In genomic region chr17:7436556-7437368, GRCh38 we compare ENCODE assay signal across 8 cellular contexts. TPM values are rescaled to one million over a fixed set of nuclear protein-coding genes. Genes with fewer than 3 reads are reported as not detected.
DNase-seq lines count a peak whose midpoint lies in the region; ATAC-seq, FAIRE-seq and TF ChIP-seq lines count a peak whose summit lies in the region.

No MANE protein-coding gene starts in this region.

- H2AFZ ChIP-seq in astrocyte (ENCODE audit: low read depth, low read length) = peak overlapping the region; percentile 75
- peak overlapping the region; percentile 46 for H2AFZ ChIP-seq in hepatocyte

- peaks cover 3% of the 10 kb centered on the region for H3K36me3 Mint-ChIP-seq in astrocyte (ENCODE audit: low read depth, unreplicated experiment)

- TF ChIP-seq CTCF in astrocyte (IDR thresholded peaks at IDR 0.05; ENCODE audit: insufficient read depth, low read depth, low read length) (peak; percentile 39), hepatocyte (IDR thresholded peaks at IDR 0.05; ENCODE audit: poor library complexity) (peak; percentile 76), uterus (IDR thresholded peaks at IDR 0.05) (peak; percentile 59 to 97 (median 92))

- H3K27ac Mint-ChIP-seq in astrocyte (ENCODE audit: unreplicated experiment) = peak overlapping the region; percentile 58

- H3K9me3 Mint-ChIP-seq in astrocyte (ENCODE audit: unreplicated experiment) = no peaks in the 10 kb centered on the region

- H3K9ac ChIP-seq in astrocyte (ENCODE audit: low read length) (no peak overlapping the region), rectal smooth muscle tissue (ENCODE audit: low read length) (no peak overlapping the region)

- H3K4me1 Mint-ChIP-seq in astrocyte (ENCODE audit: low read depth, unreplicated experiment) = peaks cover 13% of the 10 kb centered on the region

- intact Hi-C loops in uterus (cut with DNase I; ENCODE audit: low total_unique reads) = loop anchor here (10.0 kb wide), 1 partner anchor 48 kb away; the partner anchor contains the start of genes POLR2A and SLC35G6

- FAIRE-seq in GM12891 (lab: Jason Lieb, UNC) (no peak), astrocyte (lab: Jason Lieb, UNC) (no peak)

- peak overlapping the region; percentile 84 for H3K4me2 ChIP-seq in astrocyte (ENCODE audit: low read length)
- H3K4me2 ChIP-seq in hepatocyte = peak overlapping the region; percentile 99

- H3K27ac ChIP-seq in astrocyte (ENCODE audit: low read depth, low read length) (no peak overlapping the region), hepatocyte (peak overlapping the region; percentile 65), rectal smooth muscle tissue (ENCODE audit: low read depth, low read length) (no peak overlapping the region), uterus (peak overlapping the region; percentile 28 to 64)

- 6% methylated on average over 89 of the region's 92 CpGs for WGBS in hepatocyte (ENCODE audit: low lambda C conversion rate, missing lambda C conversion rate)

- no peak for ATAC-seq in GM18505 (IDR thresholded peaks at IDR 0.05; ENCODE audit: unreplicated experiment)

- no peaks in the 10 kb centered on the region for H3K9me2 ChIP-seq in hepatocyte (replicated peaks; ENCODE audit: insufficient read depth)

- DNase-seq in GM12891 (ENCODE audit: insufficient read length, low spot score) (peak; percentile 58), NCI-H1048 (lab: John Stamatoyannopoulos, UW) (peak; percentile 66), T-helper 9 cell (peak; percentile 66), astrocyte (ENCODE audit: low read depth) (peak; percentile 55), hepatocyte (ENCODE audit: low spot score) (peak; percentile 95), uterus (peak; percentile 57 to 75)

- no peak overlapping the region for H3K4me3 ChIP-seq in astrocyte (ENCODE audit: insufficient read depth, low read depth, low read length)
- peak overlapping the region; percentile 8 for H3K4me3 ChIP-seq in hepatocyte
- peak overlapping the region; percentile 67 for H3K4me3 ChIP-seq in rectal smooth muscle tissue (ENCODE audit: low read length)
- H3K4me3 ChIP-seq in uterus = peak overlapping the region; percentile 16 to 26

- TF ChIP-seq POLR2A in GM12891 (IDR thresholded peaks at IDR 0.05; ENCODE audit: low read depth, low read length) = no peak
- TF ChIP-seq POLR2A in uterus (IDR thresholded peaks at IDR 0.05) = peak in 1 of 2 donors; percentile 43
- TF ChIP-seq POLR2A in GM18505 (IDR thresholded peaks at IDR 0.05; ENCODE audit: borderline replicate concordance, extremely low read depth, insufficient read depth, insufficient read length) = no peak

- H4K20me1 ChIP-seq in astrocyte (ENCODE audit: insufficient read depth, low read length) (peaks cover 13% of the 10 kb centered on the region), hepatocyte (ENCODE audit: insufficient read depth, poor library complexity, severe bottlenecking) (no peaks in the 10 kb centered on the region)

- peaks cover 27% of the 10 kb centered on the region for H3K27me3 ChIP-seq in astrocyte (ENCODE audit: insufficient read depth, low read length)
- H3K27me3 ChIP-seq in hepatocyte = peaks cover 29% of the 10 kb centered on the region
- peaks cover 29% of the 10 kb centered on the region for H3K27me3 ChIP-seq in rectal smooth muscle tissue (ENCODE audit: control insufficient read depth, insufficient read depth, low read length)
- peaks cover 0 to 23% of the 10 kb centered on the region in 2 donors for H3K27me3 ChIP-seq in uterus

- H3K4me1 ChIP-seq in astrocyte (ENCODE audit: insufficient read depth, low read length) (peaks cover 27% of the 10 kb centered on the region), hepatocyte (ENCODE audit: insufficient read depth) (peaks cover 50% of the 10 kb centered on the region), rectal smooth muscle tissue (ENCODE audit: control insufficient read depth, insufficient read depth, low read length) (peaks cover 15% of the 10 kb centered on the region), uterus (peaks cover 0 to 43% of the 10 kb centered on the region in 2 donors)

- H3K4me3 Mint-ChIP-seq in astrocyte (ENCODE audit: unreplicated experiment) = peak overlapping the region; percentile 92

- H3K79me2 ChIP-seq in astrocyte (ENCODE audit: insufficient read depth, low read length) (no peaks in the 10 kb centered on the region), hepatocyte (peaks cover 2% of the 10 kb centered on the region)

- H3K27me3 Mint-ChIP-seq in astrocyte (ENCODE audit: low read depth, unreplicated experiment) = no peaks in the 10 kb centered on the region

- H3K9me3 ChIP-seq in astrocyte (ENCODE audit: insufficient read depth, low read depth, low read length) = no peaks in the 10 kb centered on the region
- no peaks in the 10 kb centered on the region for H3K9me3 ChIP-seq in hepatocyte (ENCODE audit: low read depth)
- H3K9me3 ChIP-seq in uterus = no peaks in the 10 kb centered on the region

- H3K36me3 ChIP-seq in astrocyte (ENCODE audit: insufficient read depth, low read length) (no peaks in the 10 kb centered on the region), hepatocyte (replicated peaks; ENCODE audit: insufficient read depth, low read depth) (no peaks in the 10 kb centered on the region), rectal smooth muscle tissue (ENCODE audit: control insufficient read depth, insufficient read depth, low read length) (no peaks in the 10 kb centered on the region), uterus (no peaks in the 10 kb centered on the region)

TF ChIP-seq in GM12891, 5 proteins besides CTCF, POLR2A, EP300 and RAD21:
- no peak for TF ChIP-seq POU2F2 (IDR thresholded peaks at IDR 0.05; ENCODE audit: low read depth, low read length)
- TF ChIP-seq POLR2AphosphoS5 (IDR thresholded peaks at IDR 0.05; ENCODE audit: low read depth, low read length) = no peak
- TF ChIP-seq SPI1 (IDR thresholded peaks at IDR 0.05; ENCODE audit: low read depth, low read length) = no peak
- peak; percentile 12 for TF ChIP-seq PAX5 (IDR thresholded peaks at IDR 0.05; ENCODE audit: insufficient read depth, low read length, severe bottlenecking)

RNA-seq across cellular contexts. Expression of gene TMEM102, which starts 1.5 kb away (rescaled TPM):
- 6.7 TPM for polyA plus RNA-seq in GM12891 (2012; ENCODE audit: low read depth, missing spikeins)
- total RNA-seq in astrocyte (10.7 and 11.8 TPM in 2 replicates), hepatocyte (12.3 and 12.5 TPM in 2 replicates), uterus (1 to 10 TPM in 2 of 4 donors, under 1 TPM in 1, not detected in 1; 0.29 to 2.8 (median 2.0) TPM)
- polyA plus RNA-seq in hepatocyte = 13.7 and 13.9 TPM in 2 replicates

RNA-seq across cellular contexts. Expression of gene FGF11, which starts 2.5 kb away (rescaled TPM):
- polyA plus RNA-seq in GM12891 (2012; ENCODE audit: low read depth, missing spikeins) = 31.0 TPM
- total RNA-seq in astrocyte (22.4 and 30.7 TPM in 2 replicates), hepatocyte (1.4 and 2.7 TPM in 2 replicates), uterus (10 to 100 TPM in 1 of 4 donors, 1 to 10 TPM in 2, not detected in 1; 2.8 to 17.9 (median 6.2) TPM)
- 3.6 and 3.8 TPM in 2 replicates for polyA plus RNA-seq in hepatocyte

RNA-seq across cellular contexts. Expression of gene CHRNB1, which starts 8.1 kb away (rescaled TPM):
- polyA plus RNA-seq in GM12891 (2012; ENCODE audit: low read depth, missing spikeins) = 8.2 TPM
- total RNA-seq in astrocyte (9.7 and 11.7 TPM in 2 replicates), hepatocyte (10.9 and 12.4 TPM in 2 replicates), uterus (10 to 100 TPM in 2 of 4 donors, 1 to 10 TPM in 2; 3.2 to 16.9 (median 10.9) TPM)
- 16.9 and 17.5 TPM in 2 replicates for polyA plus RNA-seq in hepatocyte

RNA-seq across cellular contexts. Expression of gene SPEM3, which starts 8.1 kb away (rescaled TPM):
- not detected for polyA plus RNA-seq in GM12891 (2012; ENCODE audit: low read depth, missing spikeins)
- total RNA-seq in astrocyte = 0.07 TPM in 1 of 2 replicates, not detected in the other
- not detected in 2 replicates for total RNA-seq in hepatocyte
- not detected in 2 replicates for polyA plus RNA-seq in hepatocyte
- not detected for total RNA-seq in uterus

RNA-seq across cellular contexts. Expression of gene SPEM2, which starts 11.3 kb away (rescaled TPM):
- polyA plus RNA-seq in GM12891 (2012; ENCODE audit: low read depth, missing spikeins) = not detected
- total RNA-seq in astrocyte (0.14 and 0.17 TPM in 2 replicates), hepatocyte (not detected in 2 replicates), uterus (not detected)
- polyA plus RNA-seq in hepatocyte = not detected in 2 replicates

Comparison
In these comparisons a context has a peak if more than half of its experiments do, and no peak if none do; other contexts are left out.
1. H3K27ac ChIP-seq: peak in hepatocyte (single experiment) and uterus (2 of 2); none in astrocyte (single experiment) and rectal smooth muscle tissue (single experiment).
2. CTCF ChIP-seq: peak in every context shown above with its lines; median percentile 92 in uterus; 76 in hepatocyte; 39 in astrocyte.
3. Peak in every context shown above with its lines, with median percentiles within 50 percentile points of each other: DNase-seq.